Comparison of ENCODE assay signal across 1 cellular context in the genomic region with DNA sequence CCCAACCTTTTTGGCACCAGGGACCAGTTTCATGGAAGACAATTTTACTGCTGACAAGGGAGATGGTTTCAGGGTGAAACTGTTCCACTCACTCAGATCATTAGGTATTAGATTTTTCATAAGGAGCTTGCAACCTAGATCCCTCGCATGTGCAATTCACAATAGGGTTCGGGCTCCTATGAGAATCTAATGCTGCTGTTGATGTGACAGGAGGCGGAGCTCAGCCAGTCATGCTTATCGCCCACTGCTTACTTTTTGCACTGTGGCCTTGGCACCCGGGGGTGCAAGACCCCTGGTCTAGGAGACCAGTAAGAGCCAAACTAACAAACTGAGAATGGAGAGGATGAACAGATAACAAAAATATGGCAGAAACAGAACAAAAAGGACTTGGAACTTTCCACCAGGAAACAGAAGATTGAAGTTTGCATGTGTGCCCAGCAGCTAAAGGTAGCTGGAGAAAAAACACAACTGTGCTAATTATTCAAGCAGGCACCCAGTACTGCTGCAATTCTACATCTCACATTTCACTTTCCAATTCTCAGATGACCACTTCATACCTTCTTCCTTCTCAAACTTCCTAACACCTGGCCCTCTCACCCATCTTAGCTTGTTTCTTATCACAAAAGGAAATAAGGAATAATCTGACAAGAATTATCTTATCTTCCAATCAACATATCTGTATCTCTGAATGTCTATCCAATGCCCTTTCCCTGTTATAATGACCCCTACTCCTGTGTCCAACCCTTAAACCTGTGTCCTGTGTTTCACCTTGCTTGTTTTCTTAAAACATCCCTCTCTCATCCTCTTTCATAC.
TF ChIP-seq lines count a peak whose summit lies in the region.

No MANE protein-coding gene starts in this region.

TF ChIP-seq in GM12878, 131 proteins besides CTCF, POLR2A, EP300 and RAD21:
- TF ChIP-seq BCL11A (IDR thresholded peaks at IDR 0.05; ENCODE audit: low read depth, low read length) = no peak
- TF ChIP-seq, protein P1, sequence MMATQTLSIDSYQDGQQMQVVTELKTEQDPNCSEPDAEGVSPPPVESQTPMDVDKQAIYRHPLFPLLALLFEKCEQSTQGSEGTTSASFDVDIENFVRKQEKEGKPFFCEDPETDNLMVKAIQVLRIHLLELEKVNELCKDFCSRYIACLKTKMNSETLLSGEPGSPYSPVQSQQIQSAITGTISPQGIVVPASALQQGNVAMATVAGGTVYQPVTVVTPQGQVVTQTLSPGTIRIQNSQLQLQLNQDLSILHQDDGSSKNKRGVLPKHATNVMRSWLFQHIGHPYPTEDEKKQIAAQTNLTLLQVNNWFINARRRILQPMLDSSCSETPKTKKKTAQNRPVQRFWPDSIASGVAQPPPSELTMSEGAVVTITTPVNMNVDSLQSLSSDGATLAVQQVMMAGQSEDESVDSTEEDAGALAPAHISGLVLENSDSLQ (IDR thresholded peaks at IDR 0.05) = peak; percentile 50; the same call in 1 of the 2 replicates
- no peak for TF ChIP-seq NFXL1 (IDR thresholded peaks at IDR 0.05; ENCODE audit: borderline replicate concordance)
- no peak for TF ChIP-seq SUPT20H (IDR thresholded peaks at IDR 0.05; ENCODE audit: borderline replicate concordance, control insufficient read depth, low read depth, low read length)
- no peak for TF ChIP-seq MYC (IDR thresholded peaks at IDR 0.05; ENCODE audit: insufficient read depth, insufficient read length, insufficient replicate concordance, low read length, severe bottlenecking)
